In genomic region chr17:72095316-72095715, GRCh38 we compare ENCODE assay signal across 30 cellular contexts. TPM values are rescaled to one million over a fixed set of nuclear protein-coding genes. Genes with fewer than 3 reads are reported as not detected.
DNase-seq lines count a peak whose midpoint lies in the region; ATAC-seq, FAIRE-seq and TF ChIP-seq lines count a peak whose summit lies in the region.
"Had no signal": no experiment of that assay in that cellular context is flagged by ENCODE, and none has a peak within 500 bp of the region (broad histone marks: within the 10 kb centered on the region; RNA-seq: fewer than 3 reads in every experiment).

No MANE protein-coding gene starts in this region.

- H2BK5ac ChIP-seq in H1 (ENCODE audit: low read depth, low read length): no peak overlapping the region

- H3K27ac ChIP-seq in H1 (ENCODE audit: low read depth, low read length) (no peak overlapping the region), thyroid gland (peak overlapping the region in 2 of 3 donors; percentile 8 to 74)
- H3K27ac ChIP-seq: BLaER1 had no signal

- H3K79me2 ChIP-seq in H1 (ENCODE audit: control insufficient read depth in 1 of 2, insufficient read depth in 2 of 2, low read length in 2 of 2): no peaks in the 10 kb centered on the region

- H3K23ac ChIP-seq in H1 (ENCODE audit: insufficient read length): no peak overlapping the region

- TF ChIP-seq CTCF in H1 (IDR thresholded peaks at IDR 0.05; ENCODE audit: control extremely low read depth in 1 of 3, insufficient read depth in 1 of 3, low read depth in 1 of 3, low read length in 3 of 3): no peak
- TF ChIP-seq CTCF in thyroid gland (IDR thresholded peaks at IDR 0.05): no peak

- H2BK15ac ChIP-seq in H1 (ENCODE audit: low read length): no peak overlapping the region

- TF ChIP-seq RAD21 in H1 (IDR thresholded peaks at IDR 0.05 in 1 of 2, conservative IDR thresholded peaks at IDR 0.05 in 1 of 2; ENCODE audit: low read depth in 2 of 2, low read length in 2 of 2): no peak

- H3K9me3 ChIP-seq in H1 (ENCODE audit: insufficient read depth in 2 of 2, low read depth in 1 of 2, low read length in 1 of 2) (no peaks in the 10 kb centered on the region), thyroid gland (no peaks in the 10 kb centered on the region)
- H3K9me3 ChIP-seq: BE2C had no signal

- H3K4me1 ChIP-seq in H1 (replicated peaks in 1 of 4; ENCODE audit: control insufficient read depth in 3 of 4, insufficient read depth in 4 of 4, low read length in 3 of 4): no peaks in the 10 kb centered on the region
- H3K4me1 ChIP-seq in thyroid gland: peaks cover 2 to 9% of the 10 kb centered on the region in 2 donors
- H3K4me1 ChIP-seq: BE2C, BLaER1 had no signal

- no peak overlapping the region for H2BK20ac ChIP-seq in H1 (ENCODE audit: low read length)

- no peak overlapping the region for H3K4me3 ChIP-seq in H1 (ENCODE audit: extremely low read depth in 1 of 4, insufficient read depth in 2 of 4, low read depth in 3 of 4, low read length in 4 of 4)
- no peak overlapping the region for H3K4me3 ChIP-seq in thyroid gland (replicated peaks in 1 of 3)
- H3K4me3 ChIP-seq: BLaER1, GM12878 had no signal

- 91% methylated on average over 4 of the region's 4 CpGs; no CpG with 5 or more reads in 1 of the 2 experiments for WGBS in H1 (ENCODE audit: extremely low coverage in 1 of 2, insufficient coverage in 1 of 2, insufficient read length in 1 of 2, insufficient replicate concordance in 2 of 2, low coverage in 1 of 2, low lambda C conversion rate in 2 of 2, missing lambda C conversion rate in 1 of 2), 2 experiments
- WGBS in thyroid gland, 2 donors: 21 to 46% methylated on average over 4 of the region's 4 CpGs

- no peak for FAIRE-seq in H1 (lab: Jason Lieb, UNC)
- FAIRE-seq: A204.1, GM12878, GM12892, GM18507, GM19239 had no signal

- H3K9ac ChIP-seq in H1 (replicated peaks in 1 of 4; ENCODE audit: extremely low read depth in 1 of 4, low read depth in 3 of 4, low read length in 3 of 4): no peak overlapping the region
- H3K9ac ChIP-seq: BLaER1 had no signal

- ATAC-seq in GM19463 (IDR thresholded peaks at IDR 0.05; ENCODE audit: unreplicated experiment) (no peak), GM19035 (IDR thresholded peaks at IDR 0.05; ENCODE audit: unreplicated experiment) (no peak)
- ATAC-seq: GM12878 had no signal

- no peak for TF ChIP-seq EP300 in H1 (IDR thresholded peaks at IDR 0.05; ENCODE audit: borderline replicate concordance in 1 of 2, low read depth in 2 of 2, low read length in 2 of 2)

- no peak overlapping the region for H2BK12ac ChIP-seq in H1 (ENCODE audit: low read depth, low read length)

- H4K5ac ChIP-seq in H1 (ENCODE audit: insufficient read length, low read depth, low read length): no peak overlapping the region

- no peak overlapping the region for H2BK120ac ChIP-seq in H1 (replicated peaks; ENCODE audit: low read depth, low read length)

- H3K27me3 ChIP-seq in H1 (replicated peaks in 1 of 4; ENCODE audit: control insufficient read depth in 3 of 4, extremely low read depth in 1 of 4, insufficient read depth in 3 of 4, low read length in 3 of 4): no peaks in the 10 kb centered on the region; a peak in 1 of 7 replicates
- no peaks in the 10 kb centered on the region for H3K27me3 ChIP-seq in thyroid gland
- H3K27me3 ChIP-seq: BE2C, BLaER1 had no signal

- CTCF ChIA-PET in H1 (lab: Charles Lee; ENCODE audit: partially characterized antibody): interaction anchor here (1.2 to 2.3 kb wide), 3 partner anchors 9 to 23 kb away, joined by 3 to 6 read pairs (median 4); no protein-coding TSS in a partner anchor

- H3K4me2 ChIP-seq in H1 (ENCODE audit: insufficient read depth in 1 of 2, low read depth in 2 of 2, low read length in 2 of 2): no peak overlapping the region
- H3K4me2 ChIP-seq: BLaER1 had no signal

- H2AFZ ChIP-seq in H1 (ENCODE audit: low read length): no peak overlapping the region

- peak overlapping the region; percentile 26 for H4K91ac ChIP-seq in H1 (replicated peaks; ENCODE audit: insufficient read length, low read length)

- DNase-seq in H1 (ENCODE audit: low read depth in 1 of 2, low spot score in 2 of 2) (no peak), islet precursor cell (peak; percentile 35), thyroid gland (peak; percentile 54 to 66), iPS-NIHi11 (ENCODE audit: low spot score) (no peak), T-helper 2 cell (no peak)
- DNase-seq: 8988T; ACHN; BE2C; C1 segment of cervical spinal cord; CD4-positive, alpha-beta memory T cell; CD4-positive, CD25-positive, alpha-beta regulatory T cell; CD8-positive, alpha-beta memory T cell; COR-L47; DMS 273 treated with DMSO at 0.1 percent for 48 hours; DMS153; DMS53; DMS79; DND-41; EL; GDM1 had no signal

- no peaks in the 10 kb centered on the region for H3K79me1 ChIP-seq in H1 (ENCODE audit: low read depth, low read length)

- H4K20me1 ChIP-seq in H1 (replicated peaks in 1 of 2; ENCODE audit: control insufficient read depth in 1 of 2, insufficient read depth in 2 of 2, low read length in 2 of 2): no peaks in the 10 kb centered on the region
- H4K20me1 ChIP-seq: BLaER1 had no signal

- H3K36me3 ChIP-seq in H1 (ENCODE audit: control insufficient read depth in 2 of 4, insufficient read depth in 4 of 4, low read length in 3 of 4): no peaks in the 10 kb centered on the region
- no peaks in the 10 kb centered on the region for H3K36me3 ChIP-seq in thyroid gland
- H3K36me3 ChIP-seq: BE2C, BLaER1 had no signal

- H2AK5ac ChIP-seq in H1 (ENCODE audit: low read depth, low read length): no peak overlapping the region

- H3K4ac ChIP-seq in H1 (replicated peaks; ENCODE audit: insufficient read length, low read depth, low read length): no peak overlapping the region

- H3K56ac ChIP-seq in H1 (replicated peaks; ENCODE audit: insufficient read length, low read depth, low read length): no peak overlapping the region

- intact Hi-C loops in thyroid gland (cut with DNase I): no loop called here

- POLR2A ChIA-PET in H1 (lab: Charles Lee; ENCODE audit: partially characterized antibody): no interaction called here

- H3K18ac ChIP-seq in H1 (ENCODE audit: extremely low read depth, low read length): no peak overlapping the region

- no peak overlapping the region for H3K14ac ChIP-seq in H1 (ENCODE audit: insufficient read length)

- H4K8ac ChIP-seq in H1 (ENCODE audit: extremely low read depth, insufficient read depth, low read length): no peak overlapping the region

- no peaks in the 10 kb centered on the region for H3K23me2 ChIP-seq in H1 (ENCODE audit: low read depth, low read length)

- no peak for TF ChIP-seq POLR2A in H1 (IDR thresholded peaks at IDR 0.05; ENCODE audit: control extremely low read depth in 1 of 2, low read depth in 2 of 2, low read length in 2 of 2)
- no peak for TF ChIP-seq POLR2A in thyroid gland (IDR thresholded peaks at IDR 0.05)

TF ChIP-seq in H1, 55 proteins besides CTCF, POLR2A, EP300 and RAD21:
- TF ChIP-seq SP4 (IDR thresholded peaks at IDR 0.05; ENCODE audit: low read length): no peak
- TF ChIP-seq KDM4A (IDR thresholded peaks at IDR 0.05; ENCODE audit: low read depth, low read length, severe bottlenecking): no peak
- TF ChIP-seq CBX8 (IDR thresholded peaks at IDR 0.05; ENCODE audit: borderline replicate concordance, low read depth, low read length): no peak
- TF ChIP-seq TEAD4 (IDR thresholded peaks at IDR 0.05; ENCODE audit: low read depth, low read length): no peak
- no peak for TF ChIP-seq SIX5 (IDR thresholded peaks at IDR 0.05; ENCODE audit: low read depth, low read length)

RNA-seq across cellular contexts. Expression of gene SOX9, which starts 25.5 kb away (rescaled TPM):
- total RNA-seq in H1 (2021; fragmentation: NEBNext Ultra II Directional; extraction: Animal tissue kit (Norgen Biotek cat#: 25700)): 4.9 and 5.2 TPM in 2 replicates
- polyA plus RNA-seq in H1 (2011; rRNA removed): 1.9 and 3.3 TPM in 2 replicates
- 1.6 TPM for polyA plus RNA-seq in H1 (2011; cell fraction: cytosol; rRNA removed)
- polyA plus RNA-seq in H1 (2011; cell fraction: nucleus; rRNA removed): 2.7 TPM
- polyA plus RNA-seq in H1 (2012, experiment 1 of 2): 2.7 to 4.0 TPM (median 3.3 TPM) in 4 replicates
- polyA plus RNA-seq in H1 (2012, experiment 2 of 2): 2.6 TPM
- 2.1 TPM for polyA plus RNA-seq in H1 (2013, experiment 1 of 2)
- 2.2 TPM for polyA plus RNA-seq in H1 (2013, experiment 2 of 2)
- 0.71 and 1.4 TPM in 2 replicates for polyA minus RNA-seq in H1 (2011; rRNA and poly(A)+ RNA removed)
- 4.8 TPM for polyA minus RNA-seq in H1 (2011; cell fraction: cytosol; rRNA and poly(A)+ RNA removed)
- 2.8 TPM for polyA minus RNA-seq in H1 (2011; cell fraction: nucleus; rRNA and poly(A)+ RNA removed)
- 10 to 100 TPM; 15.5 to 32.6 (median 23.3) TPM for total RNA-seq in thyroid gland
- total RNA-seq: CD4-positive, alpha-beta memory T cell; CD4-positive, CD25-positive, alpha-beta regulatory T cell; CD8-positive, alpha-beta memory T cell; G401 had no signal
- polyA plus RNA-seq: CD14-positive monocyte; CD4-positive, alpha-beta memory T cell; CD4-positive, CD25-positive, alpha-beta regulatory T cell; CD8-positive, alpha-beta memory T cell had no signal

Comparison
In these comparisons a context has a peak if more than half of its experiments do, and no peak if none do; other contexts are left out.
1. DNase-seq: peak in islet precursor cell (single experiment) and thyroid gland (2 of 2); none in H1 (0 of 2), iPS-NIHi11 (single experiment) and T-helper 2 cell (0 of 5).